In the genomic region with DNA sequence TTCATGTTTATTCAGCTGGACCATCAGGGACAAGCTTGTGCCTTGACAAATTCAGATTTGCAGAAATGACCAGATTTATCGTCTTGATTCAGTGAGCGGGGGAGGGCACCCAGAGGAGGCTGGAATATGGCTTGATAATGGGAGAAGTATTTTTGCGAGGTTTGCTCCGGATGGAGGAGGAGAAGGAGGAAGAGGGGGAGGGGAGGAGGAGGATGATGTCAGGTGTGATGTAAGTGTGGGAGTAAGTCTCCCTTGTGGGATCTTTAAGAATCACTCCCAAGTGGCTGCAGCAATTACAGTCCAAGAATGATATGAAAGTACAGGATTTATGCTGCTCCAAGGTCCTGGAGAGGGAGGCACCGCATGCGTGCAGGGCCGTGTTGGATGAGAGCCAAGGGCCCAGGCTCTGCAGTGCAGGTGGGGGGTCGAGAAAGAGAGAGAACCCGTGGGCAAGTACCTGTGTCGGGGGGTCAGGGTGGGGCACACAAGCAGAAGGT, we compare ENCODE assay signal across 21 cellular contexts. TPM values are rescaled to one million over a fixed set of nuclear protein-coding genes. Genes with fewer than 3 reads are reported as not detected.
DNase-seq lines count a peak whose midpoint lies in the region; ATAC-seq, FAIRE-seq and TF ChIP-seq lines count a peak whose summit lies in the region.
"Had no signal": no experiment of that assay in that cellular context is flagged by ENCODE, and none has a peak within 500 bp of the region (broad histone marks: within the 10 kb centered on the region; RNA-seq: fewer than 3 reads in every experiment).

No MANE protein-coding gene starts in this region.

- peak overlapping the region; percentile 63 for H3K27ac Mint-ChIP-seq in activated naive CD8-positive, alpha-beta T cell treated with anti-CD3 and anti-CD28 coated beads for 36 hours
- H3K27ac Mint-ChIP-seq in activated naive CD8-positive, alpha-beta T cell treated with anti-CD3 and anti-CD28 coated beads, Interleukin-2, amount 50 U/mL, for 24 hours, result no peak overlapping the region
- H3K27ac Mint-ChIP-seq in WTC11 (peak overlapping the region; percentile 88), progenitor cell of endocrine pancreas (peak overlapping the region; percentile 29)
- H3K27ac Mint-ChIP-seq: activated CD8-positive, alpha-beta T cell treated with anti-CD3 and anti-CD28 coated beads, Interleukin-2, amount 10 ng/mL, durations not matched to agents 7 days and 5 days; activated T-cell treated with anti-CD3 and anti-CD28 coated beads, Interleukin-2, amount 50 U/mL, for 72 hours; effector memory CD8-positive, alpha-beta T cell; stimulated activated naive CD8-positive, alpha-beta T cell treated with anti-CD3 and anti-CD28 coated beads, Interleukin-15, Interleukin-2, amounts not matched to agents 100 ng/mL and 50 ng/mL, for 24 hours; type B pancreatic cell had no signal

- no peak for TF ChIP-seq CTCF in WTC11 (IDR thresholded peaks at IDR 0.05)
- TF ChIP-seq CTCF in fibroblast of villous mesenchyme (IDR thresholded peaks at IDR 0.05; ENCODE audit: insufficient read depth, low read depth, low read length), result no peak
- TF ChIP-seq CTCF in progenitor cell of endocrine pancreas (IDR thresholded peaks at IDR 0.05; ENCODE audit: unreplicated experiment), result no peak

- no peaks in the 10 kb centered on the region for H3K27me3 Mint-ChIP-seq in activated naive CD8-positive, alpha-beta T cell treated with anti-CD3 and anti-CD28 coated beads for 36 hours
- H3K27me3 Mint-ChIP-seq in activated naive CD8-positive, alpha-beta T cell treated with anti-CD3 and anti-CD28 coated beads, Interleukin-2, amount 50 U/mL, for 24 hours, result no peaks in the 10 kb centered on the region
- H3K27me3 Mint-ChIP-seq in WTC11 (ENCODE audit: low read depth) (no peaks in the 10 kb centered on the region), progenitor cell of endocrine pancreas (no peaks in the 10 kb centered on the region)
- H3K27me3 Mint-ChIP-seq: effector memory CD8-positive, alpha-beta T cell; stimulated activated naive CD8-positive, alpha-beta T cell treated with anti-CD3 and anti-CD28 coated beads, Interleukin-15, Interleukin-2, amounts not matched to agents 100 ng/mL and 50 ng/mL, for 24 hours; type B pancreatic cell had no signal

- ATAC-seq in activated naive CD8-positive, alpha-beta T cell treated with anti-CD3 and anti-CD28 coated beads, Interleukin-2, amount 50 U/mL, for 24 hours, result no peak
- ATAC-seq in WTC11, result no peak
- ATAC-seq: activated CD8-positive, alpha-beta T cell treated with anti-CD3 and anti-CD28 coated beads, Interleukin-2, amount 10 ng/mL, durations not matched to agents 7 days and 5 days; activated T-cell treated with anti-CD3 and anti-CD28 coated beads, Interleukin-2, amount 50 U/mL, for 72 hours; effector memory CD8-positive, alpha-beta T cell; left lung; sciatic nerve had no signal

- POLR2A ChIA-PET in WTC11 (lab: Charles Lee), result no interaction called here

- no peak for DNase-seq in activated naive CD8-positive, alpha-beta T cell treated with anti-CD3 and anti-CD28 coated beads for 36 hours
- DNase-seq in activated naive CD8-positive, alpha-beta T cell treated with anti-CD3 and anti-CD28 coated beads, Interleukin-2, amount 50 U/mL, for 24 hours, result no peak
- no peak for DNase-seq in WTC11 (ENCODE audit: low spot score)
- DNase-seq in fibroblast of villous mesenchyme (ENCODE audit: low read depth), result peak; percentile 74
- no peak for DNase-seq in progenitor cell of endocrine pancreas (ENCODE audit: low spot score, unreplicated experiment)
- no peak for DNase-seq in H54 (ENCODE audit: insufficient read length, low spot score)
- no peak for DNase-seq in foreskin melanocyte
- DNase-seq in NCI-H1436 (lab: John Stamatoyannopoulos, UW), result no peak
- DNase-seq: activated CD4-positive, CD25-positive, alpha-beta regulatory T cell; activated CD8-positive, alpha-beta T cell treated with anti-CD3 and anti-CD28 coated beads, Interleukin-2, amount 10 ng/mL, durations not matched to agents 7 days and 5 days; activated T-cell treated with anti-CD3 and anti-CD28 coated beads, Interleukin-2, amount 50 U/mL, for 72 hours; central memory CD4-positive, alpha-beta T cell; effector memory CD8-positive, alpha-beta T cell; left lung; NCI-H524; occipital lobe; SJCRH30 had no signal

- H3K36me3 Mint-ChIP-seq in activated naive CD8-positive, alpha-beta T cell treated with anti-CD3 and anti-CD28 coated beads for 36 hours, result peaks cover 46% of the 10 kb centered on the region
- peaks cover 4% of the 10 kb centered on the region for H3K36me3 Mint-ChIP-seq in activated naive CD8-positive, alpha-beta T cell treated with anti-CD3 and anti-CD28 coated beads, Interleukin-2, amount 50 U/mL, for 24 hours (ENCODE audit: low read depth)
- H3K36me3 Mint-ChIP-seq in WTC11 (peaks cover 44% of the 10 kb centered on the region), progenitor cell of endocrine pancreas (ENCODE audit: insufficient read depth) (peaks cover 12% of the 10 kb centered on the region)

- TF ChIP-seq POLR2A in H54 (IDR thresholded peaks at IDR 0.05; ENCODE audit: low read depth, low read length), result no peak

- no peak overlapping the region for H3K4me3 ChIP-seq in fibroblast of villous mesenchyme (ENCODE audit: low read depth, low read length)
- H3K4me3 ChIP-seq: left lung, SJCRH30 had no signal

- no peak overlapping the region for H3K4me3 Mint-ChIP-seq in activated naive CD8-positive, alpha-beta T cell treated with anti-CD3 and anti-CD28 coated beads for 36 hours
- H3K4me3 Mint-ChIP-seq in activated naive CD8-positive, alpha-beta T cell treated with anti-CD3 and anti-CD28 coated beads, Interleukin-2, amount 50 U/mL, for 24 hours, result no peak overlapping the region
- peak overlapping the region; percentile 24 for H3K4me3 Mint-ChIP-seq in WTC11
- H3K4me3 Mint-ChIP-seq in progenitor cell of endocrine pancreas (ENCODE audit: low read depth), result no peak overlapping the region
- H3K4me3 Mint-ChIP-seq: activated CD8-positive, alpha-beta T cell treated with anti-CD3 and anti-CD28 coated beads, Interleukin-2, amount 10 ng/mL, durations not matched to agents 7 days and 5 days; activated T-cell treated with anti-CD3 and anti-CD28 coated beads, Interleukin-2, amount 50 U/mL, for 72 hours; CD14-positive monocyte; effector memory CD8-positive, alpha-beta T cell; stimulated activated naive CD8-positive, alpha-beta T cell treated with anti-CD3 and anti-CD28 coated beads, Interleukin-15, Interleukin-2, amounts not matched to agents 100 ng/mL and 50 ng/mL, for 24 hours; type B pancreatic cell had no signal

- CTCF ChIA-PET in WTC11 (lab: Charles Lee), result interaction anchor here (2.5 kb wide), 1 partner anchor 35 kb away, joined by 13 read pairs; no protein-coding TSS in a partner anchor

- FAIRE-seq in H54 (lab: Jason Lieb, UNC), result no peak

- H3K9me3 Mint-ChIP-seq in activated naive CD8-positive, alpha-beta T cell treated with anti-CD3 and anti-CD28 coated beads for 36 hours, result no peaks in the 10 kb centered on the region
- no peaks in the 10 kb centered on the region for H3K9me3 Mint-ChIP-seq in activated naive CD8-positive, alpha-beta T cell treated with anti-CD3 and anti-CD28 coated beads, Interleukin-2, amount 50 U/mL, for 24 hours
- H3K9me3 Mint-ChIP-seq in WTC11, result no peaks in the 10 kb centered on the region
- H3K9me3 Mint-ChIP-seq in progenitor cell of endocrine pancreas (ENCODE audit: low read depth), result no peaks in the 10 kb centered on the region
- H3K9me3 Mint-ChIP-seq: activated T-cell treated with anti-CD3 and anti-CD28 coated beads, Interleukin-2, amount 50 U/mL, for 72 hours; effector memory CD8-positive, alpha-beta T cell; stimulated activated naive CD8-positive, alpha-beta T cell treated with anti-CD3 and anti-CD28 coated beads, Interleukin-15, Interleukin-2, amounts not matched to agents 100 ng/mL and 50 ng/mL, for 24 hours; type B pancreatic cell had no signal

- peaks cover 49% of the 10 kb centered on the region for H3K4me1 Mint-ChIP-seq in activated naive CD8-positive, alpha-beta T cell treated with anti-CD3 and anti-CD28 coated beads for 36 hours
- peaks cover 19% of the 10 kb centered on the region for H3K4me1 Mint-ChIP-seq in activated naive CD8-positive, alpha-beta T cell treated with anti-CD3 and anti-CD28 coated beads, Interleukin-2, amount 50 U/mL, for 24 hours
- H3K4me1 Mint-ChIP-seq in WTC11 (peaks cover 56% of the 10 kb centered on the region), progenitor cell of endocrine pancreas (ENCODE audit: low read depth) (peaks cover 42% of the 10 kb centered on the region)

TF ChIP-seq in WTC11, 78 proteins besides CTCF, POLR2A, EP300 and RAD21 (continues in another document):
- TF ChIP-seq, protein P1, sequence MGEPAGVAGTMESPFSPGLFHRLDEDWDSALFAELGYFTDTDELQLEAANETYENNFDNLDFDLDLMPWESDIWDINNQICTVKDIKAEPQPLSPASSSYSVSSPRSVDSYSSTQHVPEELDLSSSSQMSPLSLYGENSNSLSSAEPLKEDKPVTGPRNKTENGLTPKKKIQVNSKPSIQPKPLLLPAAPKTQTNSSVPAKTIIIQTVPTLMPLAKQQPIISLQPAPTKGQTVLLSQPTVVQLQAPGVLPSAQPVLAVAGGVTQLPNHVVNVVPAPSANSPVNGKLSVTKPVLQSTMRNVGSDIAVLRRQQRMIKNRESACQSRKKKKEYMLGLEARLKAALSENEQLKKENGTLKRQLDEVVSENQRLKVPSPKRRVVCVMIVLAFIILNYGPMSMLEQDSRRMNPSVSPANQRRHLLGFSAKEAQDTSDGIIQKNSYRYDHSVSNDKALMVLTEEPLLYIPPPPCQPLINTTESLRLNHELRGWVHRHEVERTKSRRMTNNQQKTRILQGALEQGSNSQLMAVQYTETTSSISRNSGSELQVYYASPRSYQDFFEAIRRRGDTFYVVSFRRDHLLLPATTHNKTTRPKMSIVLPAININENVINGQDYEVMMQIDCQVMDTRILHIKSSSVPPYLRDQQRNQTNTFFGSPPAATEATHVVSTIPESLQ (CRISPR knock-in tag; IDR thresholded peaks at IDR 0.05), result no peak
- TF ChIP-seq NR3C1 (CRISPR knock-in tag; conservative IDR thresholded peaks at IDR 0.05; ENCODE audit: low read depth), result no peak
- TF ChIP-seq NR2C2 (CRISPR knock-in tag; IDR thresholded peaks at IDR 0.05), result no peak
- no peak for TF ChIP-seq IRF2 (CRISPR knock-in tag; IDR thresholded peaks at IDR 0.05; ENCODE audit: borderline replicate concordance, low read depth)
- no peak for TF ChIP-seq JUN (CRISPR knock-in tag; IDR thresholded peaks at IDR 0.05)
- no peak for TF ChIP-seq ZNF121 (CRISPR knock-in tag; IDR thresholded peaks at IDR 0.05)
- TF ChIP-seq ELF4 (CRISPR knock-in tag; IDR thresholded peaks at IDR 0.05; ENCODE audit: low read depth), result no peak
- TF ChIP-seq SMAD3 (CRISPR knock-in tag; IDR thresholded peaks at IDR 0.05; ENCODE audit: borderline replicate concordance), result no peak
- TF ChIP-seq ZNF396 (CRISPR knock-in tag; IDR thresholded peaks at IDR 0.05; ENCODE audit: borderline replicate concordance), result no peak

RNA-seq across cellular contexts. Expression of a gene that starts 5.6 kb away (rescaled TPM):
- total RNA-seq in activated naive CD8-positive, alpha-beta T cell treated with anti-CD3 and anti-CD28 coated beads for 36 hours, result 10 to 100 TPM; 27.2 to 30.9 TPM
- total RNA-seq in WTC11 (2021), result 81.5 to 89.0 TPM (median 88.3 TPM) in 3 replicates
- 19.4 and 27.4 TPM in 2 replicates for total RNA-seq in fibroblast of villous mesenchyme
- 56.0 and 59.5 TPM in 2 replicates for total RNA-seq in progenitor cell of endocrine pancreas
